10 cellular contexts compared by ENCODE assay signal in genomic region chr3:30625541-30626438, GRCh38. TPM values are rescaled to one million over a fixed set of nuclear protein-coding genes. Genes with fewer than 3 reads are reported as not detected.
DNase-seq lines count a peak whose midpoint lies in the region; ATAC-seq, FAIRE-seq and TF ChIP-seq lines count a peak whose summit lies in the region.
"Had no signal": no experiment of that assay in that cellular context is flagged by ENCODE, and none has a peak within 500 bp of the region (broad histone marks: within the 10 kb centered on the region; RNA-seq: fewer than 3 reads in every experiment).

No MANE protein-coding gene starts in this region.

- intact Hi-C loops in dendritic cell treated with granulocyte-macrophage colony-stimulating factor and Interleukin-4, amounts not matched to agents 40 ng/mL and 50 ng/mL, for 4 days (cut with micrococcal nuclease): loop anchor here (10.0 kb wide), 1 partner anchor 581 kb away; no protein-coding TSS in a partner anchor
- intact Hi-C loops in mucosa of descending colon (cut with DNase I, micrococcal nuclease): no loop called here

- H3K36me3 Mint-ChIP-seq in dendritic cell treated with granulocyte-macrophage colony-stimulating factor and Interleukin-4, amounts not matched to agents 40 ng/mL and 50 ng/mL, for 4 days (ENCODE audit: low read depth): peaks cover 63% of the 10 kb centered on the region

- H3K27ac ChIP-seq in A549: peak overlapping the region; percentile 88 to 96
- H3K27ac ChIP-seq: cardiac muscle cell had no signal

- H3K4me3 ChIP-seq in A549 (peak overlapping the region; percentile 15; the same call in 2 of the 3 replicates), mucosa of descending colon (no peak overlapping the region)
- H3K4me3 ChIP-seq: cardiac muscle cell had no signal

- peak in 1 of 2 experiments; percentile 85 for DNase-seq in A549 (ENCODE audit: low read depth in 1 of 2, low spot score in 1 of 2)
- no peak for DNase-seq in mucosa of descending colon
- no peak for DNase-seq in medulla oblongata (ENCODE audit: extremely low spot score)
- DNase-seq in D721Med (ENCODE audit: insufficient read length, low spot score): no peak
- no peak for DNase-seq in NCI-H446 treated with DMSO at 0.1 percent for 48 hours (lab: John Stamatoyannopoulos, UW)
- DNase-seq in OCI-M2 (lab: John Stamatoyannopoulos, UW; ENCODE audit: unreplicated experiment): no peak

- peaks cover 59% of the 10 kb centered on the region for H3K4me1 Mint-ChIP-seq in dendritic cell treated with granulocyte-macrophage colony-stimulating factor and Interleukin-4, amounts not matched to agents 40 ng/mL and 50 ng/mL, for 4 days (ENCODE audit: low read depth)

- POLR2A ChIA-PET in A549 (lab: Yijun Ruan, JAX): no interaction called here

- H3K36me3 ChIP-seq in mucosa of descending colon (ENCODE audit: low read depth): no peaks in the 10 kb centered on the region
- H3K36me3 ChIP-seq: cardiac muscle cell had no signal

- peak overlapping the region; percentile 57 for H3K27ac Mint-ChIP-seq in dendritic cell treated with granulocyte-macrophage colony-stimulating factor and Interleukin-4, amounts not matched to agents 40 ng/mL and 50 ng/mL, for 4 days

- ATAC-seq in A549 (peak; percentile 78 to 80), mucosa of descending colon (peak; percentile 75)

- no peaks in the 10 kb centered on the region for H3K27me3 Mint-ChIP-seq in dendritic cell treated with granulocyte-macrophage colony-stimulating factor and Interleukin-4, amounts not matched to agents 40 ng/mL and 50 ng/mL, for 4 days

- peak; percentile 96 for FAIRE-seq in A549 (lab: Jason Lieb, UNC)
- FAIRE-seq in D721Med (lab: Jason Lieb, UNC): no peak
- FAIRE-seq: G401.6 had no signal

- peak in 1 of 2 experiments; percentile 57; a peak in 4 of 5 replicates for TF ChIP-seq RAD21 in A549 (conservative IDR thresholded peaks at IDR 0.05 in 1 of 2, IDR thresholded peaks at IDR 0.05 in 1 of 2)
- TF ChIP-seq RAD21 in Ishikawa (IDR thresholded peaks at IDR 0.05; ENCODE audit: low read depth): no peak

- no peak for TF ChIP-seq CTCF in A549 (IDR thresholded peaks at IDR 0.05)
- no peak for TF ChIP-seq CTCF in mucosa of descending colon (IDR thresholded peaks at IDR 0.05)
- TF ChIP-seq CTCF in D721Med (IDR thresholded peaks at IDR 0.05; ENCODE audit: insufficient read depth, missing control alignments): no peak

- H3K4me1 ChIP-seq in A549 (peaks cover 97% of the 10 kb centered on the region), mucosa of descending colon (ENCODE audit: low read depth) (peaks cover 35% of the 10 kb centered on the region)

- TF ChIP-seq POLR2A in A549 (IDR thresholded peaks at IDR 0.05; ENCODE audit: low read length): no peak

- H3K4me2 ChIP-seq in A549: peak overlapping the region; percentile 76

- no peaks in the 10 kb centered on the region for H3K9me3 Mint-ChIP-seq in dendritic cell treated with granulocyte-macrophage colony-stimulating factor and Interleukin-4, amounts not matched to agents 40 ng/mL and 50 ng/mL, for 4 days

- no peak overlapping the region for H3K4me3 Mint-ChIP-seq in dendritic cell treated with granulocyte-macrophage colony-stimulating factor and Interleukin-4, amounts not matched to agents 40 ng/mL and 50 ng/mL, for 4 days

- H3K9me3 ChIP-seq in A549 (0 out of 3 replicates have a peak, but pooled peaks cover 5% of the 10 kb centered on the region), mucosa of descending colon (no peaks in the 10 kb centered on the region)

- TF ChIP-seq EP300 in A549 (IDR thresholded peaks at IDR 0.05): peak; percentile 67 to 94; a peak in 3 of 5 replicates
- no peak for TF ChIP-seq EP300 in Ishikawa (IDR thresholded peaks at IDR 0.05; ENCODE audit: borderline replicate concordance)

- CTCF ChIA-PET in A549 (lab: Yijun Ruan, JAX): no interaction called here

- 7% methylated on average over 4 of the region's 4 CpGs for WGBS in A549 (ENCODE audit: missing lambda C conversion rate)

TF ChIP-seq in A549, 52 proteins besides CTCF, POLR2A, EP300 and RAD21:
- TF ChIP-seq HES2 (IDR thresholded peaks at IDR 0.05) (peak; percentile 54; the same call in 1 of the 2 replicates), ZC3H11A (IDR thresholded peaks at IDR 0.05) (no peak), SMC3 (IDR thresholded peaks at IDR 0.05) (peak; percentile 49; the same call in 2 of the 3 replicates), NR3C1 (IDR thresholded peaks at IDR 0.05) (no peak), JUNB (IDR thresholded peaks at IDR 0.05) (peak; percentile 89), ZFP36 (IDR thresholded peaks at IDR 0.05; ENCODE audit: borderline replicate concordance, partially characterized antibody) (no peak), HOXA7 (CRISPR knock-in tag; IDR thresholded peaks at IDR 0.05) (no peak), FOSL2 (IDR thresholded peaks at IDR 0.05) (peak; percentile 69), FOSL2 (CRISPR knock-in tag; IDR thresholded peaks at IDR 0.05) (peak; percentile 76), GATA3 (IDR thresholded peaks at IDR 0.05; ENCODE audit: borderline replicate concordance) (peak; percentile 84), JUN (IDR thresholded peaks at IDR 0.05) (peak; percentile 85 to 92; a peak in 4 of 5 replicates), CEBPB (IDR thresholded peaks at IDR 0.05) (peak; percentile 84 to 86)
- TF ChIP-seq, protein P1, sequence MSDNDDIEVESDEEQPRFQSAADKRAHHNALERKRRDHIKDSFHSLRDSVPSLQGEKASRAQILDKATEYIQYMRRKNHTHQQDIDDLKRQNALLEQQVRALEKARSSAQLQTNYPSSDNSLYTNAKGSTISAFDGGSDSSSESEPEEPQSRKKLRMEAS (IDR thresholded peaks at IDR 0.05): peak; percentile 54; the same call in 1 of the 2 replicates
- TF ChIP-seq, protein P2, sequence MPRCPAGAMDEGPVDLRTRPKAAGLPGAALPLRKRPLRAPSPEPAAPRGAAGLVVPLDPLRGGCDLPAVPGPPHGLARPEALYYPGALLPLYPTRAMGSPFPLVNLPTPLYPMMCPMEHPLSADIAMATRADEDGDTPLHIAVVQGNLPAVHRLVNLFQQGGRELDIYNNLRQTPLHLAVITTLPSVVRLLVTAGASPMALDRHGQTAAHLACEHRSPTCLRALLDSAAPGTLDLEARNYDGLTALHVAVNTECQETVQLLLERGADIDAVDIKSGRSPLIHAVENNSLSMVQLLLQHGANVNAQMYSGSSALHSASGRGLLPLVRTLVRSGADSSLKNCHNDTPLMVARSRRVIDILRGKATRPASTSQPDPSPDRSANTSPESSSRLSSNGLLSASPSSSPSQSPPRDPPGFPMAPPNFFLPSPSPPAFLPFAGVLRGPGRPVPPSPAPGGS (IDR thresholded peaks at IDR 0.05): peak; percentile 92; the same call in 2 of the 3 replicates

TF ChIP-seq in Ishikawa, 13 proteins besides CTCF, POLR2A, EP300 and RAD21:
- TF ChIP-seq, protein P1 (IDR thresholded peaks at IDR 0.05): no peak
- TF ChIP-seq REST (IDR thresholded peaks at IDR 0.05; ENCODE audit: low read depth): 0 out of 2 replicates have a peak, but pooled peaks have one; percentile 5
TF ChIP-seq in Ishikawa: peak in this region for 1.

RNA-seq across cellular contexts. Expression of gene TGFBR2, which starts 19.4 kb away (rescaled TPM):
- polyA plus RNA-seq in A549 (2011; rRNA removed) (97.4 and 119 TPM in 2 replicates), A549 (2017; fragmentation: RNase III; extraction: RNeasy Plus Mini Kit Qiagen cat#74134 plus additional on column Dnase treatment) (47.0 to 57.8 TPM (median 48.5 TPM) in 3 replicates)
- 21.5 and 26.8 TPM in 2 replicates for polyA plus RNA-seq in A549 (2012; cell fraction: cytosol; rRNA removed)
- 20.0 and 20.1 TPM in 2 replicates for polyA plus RNA-seq in A549 (2012; cell fraction: nucleus; rRNA removed)
- 103 and 115 TPM in 2 replicates for polyA minus RNA-seq in A549 (2011; rRNA and poly(A)+ RNA removed)
- total RNA-seq in mucosa of descending colon: 100 to 1,000 TPM in 1 of 3 donors, 10 to 100 TPM in 2; 39.0 to 134 (median 71.4) TPM
